Comparison of ENCODE assay signal across 12 cellular contexts in the genomic region with DNA sequence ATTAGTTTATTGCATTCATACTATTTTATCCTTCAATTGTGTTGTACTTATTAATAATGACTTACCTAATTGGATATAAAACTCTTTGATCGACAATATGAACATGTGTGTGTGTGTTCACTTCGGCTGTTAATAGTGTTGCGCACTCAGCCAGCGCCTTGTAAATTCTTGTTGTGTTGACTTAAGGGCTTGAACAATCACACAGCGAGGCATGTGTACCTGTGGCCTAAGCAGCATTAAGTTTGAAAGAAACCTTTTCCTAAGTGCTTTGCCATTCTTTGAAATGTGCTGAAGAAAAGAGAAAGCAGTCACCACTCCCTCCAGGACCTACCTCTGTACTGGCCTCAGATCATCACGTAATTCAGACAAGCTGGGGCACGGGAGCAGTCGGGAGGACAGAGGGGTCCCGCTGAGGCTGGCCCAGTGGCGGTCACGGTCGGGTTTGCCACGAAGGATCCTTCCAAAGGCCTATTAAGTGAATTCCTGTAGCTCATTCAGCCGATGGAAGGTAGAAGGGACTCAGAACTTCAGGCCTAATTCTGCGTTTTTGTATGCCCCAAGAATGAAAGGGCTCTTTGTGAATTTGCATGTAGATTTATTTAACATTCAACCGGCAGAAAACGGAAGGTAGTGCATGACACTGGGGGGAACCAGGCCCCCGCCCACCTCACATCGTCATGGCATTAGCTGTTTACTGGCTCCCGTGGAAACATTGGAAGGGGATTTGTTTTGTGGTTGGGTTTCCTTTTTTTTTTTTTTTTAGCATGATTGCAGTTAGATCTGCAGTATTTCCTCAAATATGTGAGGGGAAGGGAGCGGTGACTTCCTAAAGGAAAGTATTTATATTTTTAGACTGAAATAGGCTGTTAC.
DNase-seq lines count a peak whose midpoint lies in the region; ATAC-seq and TF ChIP-seq lines count a peak whose summit lies in the region.
"Had no signal": no experiment of that assay in that cellular context is flagged by ENCODE, and none has a peak within 500 bp of the region (broad histone marks: within the 10 kb centered on the region; RNA-seq: fewer than 3 reads in every experiment).

No MANE protein-coding gene starts in this region.

- H3K4me3 ChIP-seq in esophagus muscularis mucosa, result peak overlapping the region; percentile 4 to 24 (median 18)
- no peak overlapping the region for H3K4me3 ChIP-seq in muscle layer of duodenum (ENCODE audit: low read depth in 1 of 2, low read length in 2 of 2)
- peak overlapping the region; percentile 11 for H3K4me3 ChIP-seq in upper lobe of right lung
- H3K4me3 ChIP-seq in colonic mucosa, result no peak overlapping the region
- H3K4me3 ChIP-seq: GM12878, tibial artery had no signal

- peak overlapping the region in 1 of 2 donors; percentile 55 for H3K9ac ChIP-seq in colonic mucosa (ENCODE audit: low read depth in 2 of 2, low read length in 2 of 2)
- H3K9ac ChIP-seq: SK-N-SH had no signal

- intact Hi-C loops in esophagus muscularis mucosa (cut with DNase I) (no loop called here), upper lobe of right lung (cut with DNase I) (no loop called here), colonic mucosa (cut with DNase I) (no loop called here)

- H3K27me3 ChIP-seq in esophagus muscularis mucosa (no peaks in the 10 kb centered on the region), muscle layer of duodenum (ENCODE audit: low read depth, low read length) (no peaks in the 10 kb centered on the region), upper lobe of right lung (no peaks in the 10 kb centered on the region), colonic mucosa (no peaks in the 10 kb centered on the region)
- H3K27me3 ChIP-seq: tibial artery had no signal

- TF ChIP-seq POLR2A in esophagus muscularis mucosa (IDR thresholded peaks at IDR 0.05; ENCODE audit: low read depth), result no peak

- DNase-seq in UCSD-AML1 (lab: John Stamatoyannopoulos, UW; ENCODE audit: unreplicated experiment) (peak; percentile 28), esophagus muscularis mucosa (ENCODE audit: extremely low spot score) (no peak), upper lobe of right lung (no peak), NCI-H446 (lab: John Stamatoyannopoulos, UW) (no peak), colonic mucosa (no peak)
- DNase-seq: activated CD4-positive, alpha-beta T cell treated with anti-CD3 and anti-CD28 coated beads, Interleukin-2, amount 10 ng/mL, durations not matched to agents 24 days and 14 days; SK-N-SH; tibial artery had no signal

- TF ChIP-seq CTCF in esophagus muscularis mucosa (IDR thresholded peaks at IDR 0.05) (no peak), upper lobe of right lung (IDR thresholded peaks at IDR 0.05) (no peak), colonic mucosa (IDR thresholded peaks at IDR 0.05) (no peak)

- H3K9me3 ChIP-seq in esophagus muscularis mucosa, result no peaks in the 10 kb centered on the region
- no peaks in the 10 kb centered on the region for H3K9me3 ChIP-seq in muscle layer of duodenum (ENCODE audit: control insufficient read depth in 1 of 2, low read length in 2 of 2)
- no peaks in the 10 kb centered on the region for H3K9me3 ChIP-seq in upper lobe of right lung
- H3K9me3 ChIP-seq in colonic mucosa, result no peaks in the 10 kb centered on the region
- H3K9me3 ChIP-seq: SK-N-SH, tibial artery had no signal

- TF ChIP-seq EP300 in esophagus muscularis mucosa (IDR thresholded peaks at IDR 0.05), result no peak

- H3K27ac ChIP-seq in esophagus muscularis mucosa (replicated peaks in 1 of 4) (peak overlapping the region; percentile 28 to 61 (median 57)), muscle layer of duodenum (ENCODE audit: low read length) (peak overlapping the region; percentile 14), upper lobe of right lung (peak overlapping the region; percentile 61), colonic mucosa (no peak overlapping the region)
- H3K27ac ChIP-seq: HL-60, tibial artery had no signal

- WGBS in esophagus muscularis mucosa, result 78% methylated on average over 15 of the region's 21 CpGs

- ATAC-seq in upper lobe of right lung (peak; percentile 72), HG02840 (IDR thresholded peaks at IDR 0.05; ENCODE audit: low FRiP score, unreplicated experiment) (no peak)
- ATAC-seq: GM12878 had no signal

- H3K4me1 ChIP-seq in esophagus muscularis mucosa, result peaks cover 0 to 8% (median 3%) of the 10 kb centered on the region in 4 donors
- H3K4me1 ChIP-seq in muscle layer of duodenum (ENCODE audit: control insufficient read depth in 1 of 2, insufficient read depth in 2 of 2, low read length in 2 of 2), result no peaks in the 10 kb centered on the region
- H3K4me1 ChIP-seq in upper lobe of right lung, result no peaks in the 10 kb centered on the region
- no peaks in the 10 kb centered on the region for H3K4me1 ChIP-seq in colonic mucosa
- H3K4me1 ChIP-seq: tibial artery had no signal

- H3K36me3 ChIP-seq in esophagus muscularis mucosa (no peaks in the 10 kb centered on the region), muscle layer of duodenum (ENCODE audit: control insufficient read depth in 1 of 2, insufficient read depth in 2 of 2, low read length in 2 of 2) (no peaks in the 10 kb centered on the region), upper lobe of right lung (no peaks in the 10 kb centered on the region), colonic mucosa (no peaks in the 10 kb centered on the region)
- H3K36me3 ChIP-seq: tibial artery had no signal

Comparison
In these comparisons a context has a peak if more than half of its experiments do, and no peak if none do; other contexts are left out.
1. H3K4me3 ChIP-seq: peak in esophagus muscularis mucosa (4 of 4) and upper lobe of right lung (single experiment); none in muscle layer of duodenum (0 of 2) and colonic mucosa (single experiment).